23 cellular contexts compared by ENCODE assay signal in the genomic region with DNA sequence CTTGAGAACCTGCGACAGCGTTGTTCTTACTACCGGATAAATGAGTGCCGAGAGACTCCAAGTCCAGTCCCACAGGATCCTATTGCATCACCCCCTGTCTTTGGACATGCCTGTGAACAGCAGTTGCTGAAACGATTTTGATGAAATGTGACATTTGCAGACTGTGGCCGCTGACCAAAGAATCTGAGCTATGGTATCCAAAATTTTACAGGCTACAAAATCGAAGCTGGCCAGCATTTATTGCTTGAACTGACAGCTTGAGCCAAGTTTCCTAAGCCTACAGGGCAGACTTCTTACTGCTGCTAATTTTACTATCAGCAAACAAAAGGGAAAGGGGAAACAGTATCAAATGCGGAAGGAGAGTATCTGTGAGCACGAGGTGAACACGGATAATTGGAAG. TPM values are rescaled to one million over a fixed set of nuclear protein-coding genes. Genes with fewer than 3 reads are reported as not detected.
A peak's percentile ranks its signal among the peaks of the same experiment; 100 is the strongest.
DNase-seq lines count a peak whose midpoint lies in the region; ATAC-seq and TF ChIP-seq lines count a peak whose summit lies in the region.
"Had no signal": no experiment of that assay in that cellular context is flagged by ENCODE, and none has a peak within 500 bp of the region (broad histone marks: within the 10 kb centered on the region; RNA-seq: fewer than 3 reads in every experiment).

No MANE protein-coding gene starts in this region.

- H4K8ac ChIP-seq in neuronal stem cell (ENCODE audit: low read depth, low read length), result no peak overlapping the region

- no peak overlapping the region for H3K27ac Mint-ChIP-seq in WTC11
- H3K27ac Mint-ChIP-seq: activated naive CD4-positive, alpha-beta T cell treated with anti-CD3 and anti-CD28 coated beads for 36 hours; activated T-cell treated with anti-CD3 and anti-CD28 coated beads, Interleukin-2, amount 50 U/mL, for 72 hours; memory B cell; naive thymus-derived CD4-positive, alpha-beta T cell had no signal

- peaks cover 78% of the 10 kb centered on the region for H3K27me3 Mint-ChIP-seq in WTC11 (ENCODE audit: low read depth)

- H3K23ac ChIP-seq in neuronal stem cell (ENCODE audit: low read depth, low read length, poor library complexity), result no peak overlapping the region

- intact Hi-C loops in heart left ventricle (cut with DNase I), result no loop called here
- intact Hi-C loops in prostate gland (cut with DNase I), result no loop called here

- no peak overlapping the region for H3K4me2 ChIP-seq in neuronal stem cell (ENCODE audit: insufficient read depth, low read length, poor library complexity, severe bottlenecking)

- H3K4me3 ChIP-seq in heart left ventricle (no peak overlapping the region), prostate gland (no peak overlapping the region), neuronal stem cell (ENCODE audit: low read length in 2 of 2) (no peak overlapping the region)

- H2BK5ac ChIP-seq in neuronal stem cell (ENCODE audit: low read length), result no peak overlapping the region

- 58 to 65% (median 64%) methylated on average over 10 of the region's 10 CpGs for WGBS in heart left ventricle, 4 donors
- 21% methylated on average over 10 of the region's 10 CpGs for WGBS in prostate gland
- no CpG with 5 or more reads among the region's 10 CpGs for WGBS in neuronal stem cell (ENCODE audit: extremely low coverage in 2 of 2, insufficient read length in 2 of 2, insufficient replicate concordance in 1 of 2), 2 donors

- no peak overlapping the region for H3K4me3 Mint-ChIP-seq in WTC11
- H3K4me3 Mint-ChIP-seq: activated naive CD4-positive, alpha-beta T cell treated with anti-CD3 and anti-CD28 coated beads for 36 hours; activated T-cell treated with anti-CD3 and anti-CD28 coated beads, Interleukin-2, amount 50 U/mL, for 72 hours; memory B cell; naive thymus-derived CD4-positive, alpha-beta T cell had no signal

- no peak overlapping the region for H2BK120ac ChIP-seq in neuronal stem cell (ENCODE audit: low read depth, low read length)

- CTCF ChIA-PET in WTC11 (lab: Charles Lee), result interaction anchor here (1.4 kb wide), 1 partner anchor 23 kb away, joined by 4 read pairs; no protein-coding TSS in a partner anchor

- H2BK15ac ChIP-seq in neuronal stem cell (ENCODE audit: low read length), result no peak overlapping the region

- TF ChIP-seq POLR2A in heart left ventricle (IDR thresholded peaks at IDR 0.05) (no peak), prostate gland (IDR thresholded peaks at IDR 0.05) (no peak)

- no peak overlapping the region for H2AFZ ChIP-seq in neuronal stem cell (ENCODE audit: low read length)

- H3K9me3 ChIP-seq in heart left ventricle, result no peaks in the 10 kb centered on the region
- H3K9me3 ChIP-seq in prostate gland, result no peaks in the 10 kb centered on the region
- H3K9me3 ChIP-seq in neuronal stem cell (replicated peaks in 1 of 2; ENCODE audit: control insufficient read depth in 2 of 2, insufficient read depth in 1 of 2, low read depth in 1 of 2, low read length in 2 of 2), result no peaks in the 10 kb centered on the region

- H2AK5ac ChIP-seq in neuronal stem cell (ENCODE audit: low read depth, low read length), result no peak overlapping the region

- H3K27me3 ChIP-seq in heart left ventricle, result peaks cover 0 to 10% (median 0%) of the 10 kb centered on the region in 9 donors
- no peaks in the 10 kb centered on the region for H3K27me3 ChIP-seq in prostate gland (replicated peaks; ENCODE audit: insufficient read depth)
- peaks cover 0 to 24% (median 0%) of the 10 kb centered on the region in 3 experiments for H3K27me3 ChIP-seq in neuronal stem cell (ENCODE audit: control insufficient read depth in 3 of 3, insufficient read depth in 3 of 3, low read depth in 1 of 3, low read length in 3 of 3)

- no peak overlapping the region for H4K91ac ChIP-seq in neuronal stem cell (ENCODE audit: low read depth, low read length, poor library complexity)

- ATAC-seq in WTC11 (no peak), heart left ventricle (peak in 3 of 4 donors; percentile 36 to 50 (median 41)), GM19467 (IDR thresholded peaks at IDR 0.05; ENCODE audit: unreplicated experiment) (no peak)
- ATAC-seq: activated T-cell treated with anti-CD3 and anti-CD28 coated beads, Interleukin-2, amount 50 U/mL, for 72 hours; naive thymus-derived CD4-positive, alpha-beta T cell had no signal

- no peak overlapping the region for H3K14ac ChIP-seq in neuronal stem cell (ENCODE audit: low read length)

- TF ChIP-seq CTCF in C4-2B (conservative IDR thresholded peaks at IDR 0.05), result no peak
- no peak for TF ChIP-seq CTCF in WTC11 (IDR thresholded peaks at IDR 0.05)
- TF ChIP-seq CTCF in heart left ventricle (IDR thresholded peaks at IDR 0.05), result no peak
- TF ChIP-seq CTCF in prostate gland (IDR thresholded peaks at IDR 0.05), result peak in 1 of 4 experiments; percentile 4

- DNase-seq in WTC11 (ENCODE audit: low spot score), result no peak
- peak in 1 of 5 donors; percentile 38 for DNase-seq in heart left ventricle
- DNase-seq in prostate gland (ENCODE audit: low spot score), result peak; percentile 65
- DNase-seq in neuronal stem cell (ENCODE audit: low spot score), result no peak
- DNase-seq in hippocampal formation (lab: John Stamatoyannopoulos, UW), result no peak
- no peak for DNase-seq in AG20443 (ENCODE audit: low spot score)
- DNase-seq: activated naive CD4-positive, alpha-beta T cell treated with anti-CD3 and anti-CD28 coated beads for 36 hours; activated T-cell treated with anti-CD3 and anti-CD28 coated beads, Interleukin-2, amount 50 U/mL, for 72 hours; EL; foreskin melanocyte; H7; islet precursor cell; KG1; naive thymus-derived CD4-positive, alpha-beta T cell; NCI-H187; NCI-H526 treated with DMSO at 0.1 percent for 48 hours; SW 1271 had no signal

- H3K9me3 Mint-ChIP-seq in WTC11, result no peaks in the 10 kb centered on the region
- H3K9me3 Mint-ChIP-seq: activated naive CD4-positive, alpha-beta T cell treated with anti-CD3 and anti-CD28 coated beads for 36 hours; activated T-cell treated with anti-CD3 and anti-CD28 coated beads, Interleukin-2, amount 50 U/mL, for 72 hours; memory B cell; naive thymus-derived CD4-positive, alpha-beta T cell had no signal

- H3K79me1 ChIP-seq in neuronal stem cell (ENCODE audit: low read depth, low read length), result peaks cover 1% of the 10 kb centered on the region

- no peak overlapping the region for H3K4ac ChIP-seq in neuronal stem cell (ENCODE audit: low read length)

- no peak overlapping the region for H3K9ac ChIP-seq in neuronal stem cell (ENCODE audit: low read depth, low read length, poor library complexity)

- no peak overlapping the region for H2BK12ac ChIP-seq in neuronal stem cell (ENCODE audit: low read length)

- H3K4me1 ChIP-seq in heart left ventricle, result peaks cover 0 to 12% (median 3%) of the 10 kb centered on the region in 12 donors
- no peaks in the 10 kb centered on the region for H3K4me1 ChIP-seq in prostate gland (replicated peaks)
- no peaks in the 10 kb centered on the region for H3K4me1 ChIP-seq in neuronal stem cell (ENCODE audit: control insufficient read depth in 2 of 2, insufficient read depth in 1 of 2, low read depth in 1 of 2, low read length in 2 of 2)

- H3K36me3 Mint-ChIP-seq in WTC11, result no peaks in the 10 kb centered on the region
- H3K36me3 Mint-ChIP-seq: memory B cell; naive thymus-derived CD4-positive, alpha-beta T cell had no signal

- H3K36me3 ChIP-seq in heart left ventricle (no peaks in the 10 kb centered on the region), prostate gland (no peaks in the 10 kb centered on the region), neuronal stem cell (replicated peaks in 1 of 2; ENCODE audit: control insufficient read depth in 2 of 2, insufficient read depth in 2 of 2, low read length in 2 of 2) (no peaks in the 10 kb centered on the region)

- no peak overlapping the region for H3K18ac ChIP-seq in neuronal stem cell (ENCODE audit: low read length)

- H3K4me1 Mint-ChIP-seq in WTC11, result peaks cover 11% of the 10 kb centered on the region
- H3K4me1 Mint-ChIP-seq: memory B cell; naive thymus-derived CD4-positive, alpha-beta T cell had no signal

- POLR2A ChIA-PET in WTC11 (lab: Charles Lee), result no interaction called here

- peak overlapping the region; percentile 28; the same call in 1 of the 2 replicates for H3K27ac ChIP-seq in C4-2B
- H3K27ac ChIP-seq in heart left ventricle, result no peak overlapping the region
- no peak overlapping the region for H3K27ac ChIP-seq in prostate gland
- H3K27ac ChIP-seq in neuronal stem cell (replicated peaks; ENCODE audit: low read length), result no peak overlapping the region
- H3K27ac ChIP-seq: epithelial cell of prostate had no signal

TF ChIP-seq in WTC11, 78 proteins besides CTCF, POLR2A, EP300 and RAD21:
- TF ChIP-seq GABPB1 (CRISPR knock-in tag; IDR thresholded peaks at IDR 0.05), result peak; percentile 57; the same call in 1 of the 2 replicates
- no peak for TF ChIP-seq STAT6 (CRISPR knock-in tag; conservative IDR thresholded peaks at IDR 0.05; ENCODE audit: low read depth)

RNA-seq across cellular contexts. Expression of gene NPVF, which starts 12.1 kb away (rescaled TPM):
- total RNA-seq in WTC11 (2021), result not detected in 3 replicates
- total RNA-seq in heart left ventricle, result not detected
- not detected for polyA plus RNA-seq in heart left ventricle
- total RNA-seq in prostate gland, result not detected
- polyA plus RNA-seq in neuronal stem cell (2013, experiment 1 of 2), result not detected
- not detected for polyA plus RNA-seq in neuronal stem cell (2013, experiment 2 of 2)
- total RNA-seq: activated CD8-positive, alpha-beta memory T cell treated with anti-CD3 and anti-CD28 coated beads for 36 hours; activated naive CD4-positive, alpha-beta T cell treated with anti-CD3 and anti-CD28 coated beads for 36 hours; activated T-cell treated with anti-CD3 and anti-CD28 coated beads, Interleukin-2, amount 50 U/mL, for 72 hours; H7; naive thymus-derived CD4-positive, alpha-beta T cell; osteoblast had no signal
- polyA plus RNA-seq: naive thymus-derived CD4-positive, alpha-beta T cell had no signal

Comparison
In these comparisons a context has a peak if more than half of its experiments do, and no peak if none do; other contexts are left out.
1. ATAC-seq: peak in heart left ventricle (3 of 4); none in WTC11 (single experiment) and GM19467 (single experiment).